Comparison of ENCODE assay signal across 27 cellular contexts in genomic region chr22:29112102-29112501, GRCh38. TPM values are rescaled to one million over a fixed set of nuclear protein-coding genes. Genes with fewer than 3 reads are reported as not detected.
DNase-seq lines count a peak whose midpoint lies in the region; ATAC-seq, FAIRE-seq and TF ChIP-seq lines count a peak whose summit lies in the region.
"Had no signal": no experiment of that assay in that cellular context is flagged by ENCODE, and none has a peak within 500 bp of the region (broad histone marks: within the 10 kb centered on the region; RNA-seq: fewer than 3 reads in every experiment).

No MANE protein-coding gene starts in this region.

- H3K9ac ChIP-seq in IMR-90 (ENCODE audit: low read depth, low read length), result no peak overlapping the region
- H3K9ac ChIP-seq in GM12878 (ENCODE audit: control insufficient read depth, insufficient read depth, low read length), result no peak overlapping the region
- H3K9ac ChIP-seq: BLaER1 had no signal

- no peaks in the 10 kb centered on the region for H3K9me3 ChIP-seq in IMR-90 (ENCODE audit: control insufficient read depth, insufficient read depth, low read length)
- H3K9me3 ChIP-seq in GM12878 (replicated peaks; ENCODE audit: control insufficient read depth, insufficient read depth, low read length), result no peaks in the 10 kb centered on the region
- H3K9me3 ChIP-seq in muscle layer of duodenum (ENCODE audit: control insufficient read depth in 1 of 2, low read length in 2 of 2), result no peaks in the 10 kb centered on the region
- H3K9me3 ChIP-seq: BLaER1, mucosa of descending colon, neutrophil, tibial artery had no signal

- no peak overlapping the region for H3K56ac ChIP-seq in IMR-90 (ENCODE audit: extremely low read depth, insufficient read depth, low read length)

- CTCF ChIA-PET in IMR-90 (lab: Yijun Ruan, JAX), result no interaction called here
- CTCF ChIA-PET in GM12878 (lab: Yijun Ruan, JAX), result interaction anchor here (1.0 to 4.9 kb wide), 5 partner anchors 12 to 133 kb away, joined by 3 to 14 read pairs (median 4); no protein-coding TSS in a partner anchor

- 0 out of 2 replicates have a peak, but pooled peaks cover 4% of the 10 kb centered on the region for H4K20me1 ChIP-seq in IMR-90 (ENCODE audit: insufficient read depth, low read length)
- no peaks in the 10 kb centered on the region for H4K20me1 ChIP-seq in GM12878 (ENCODE audit: control insufficient read depth, insufficient read depth)
- H4K20me1 ChIP-seq: BLaER1 had no signal

- peaks cover 19% of the 10 kb centered on the region for H3K9me1 ChIP-seq in IMR-90 (ENCODE audit: insufficient read depth, low read length)

- H2AK9ac ChIP-seq in IMR-90 (replicated peaks; ENCODE audit: low read depth, low read length, poor library complexity), result no peak overlapping the region

- POLR2A ChIA-PET in IMR-90 (lab: Charles Lee; ENCODE audit: unreplicated experiment), result no interaction called here
- POLR2A ChIA-PET in GM12878 (lab: Charles Lee), result interaction anchor here (0.6 to 1.0 kb wide), 2 partner anchors 17 to 33 kb away, joined by 3 read pairs; no protein-coding TSS in a partner anchor

- peak overlapping the region; percentile 28; the same call in 1 of the 2 replicates for H4K5ac ChIP-seq in IMR-90 (ENCODE audit: low read depth, low read length)

- no peaks in the 10 kb centered on the region for H3K79me2 ChIP-seq in GM12878 (ENCODE audit: control insufficient read depth, insufficient read depth, low read length)

- TF ChIP-seq POLR2A in IMR-90 (IDR thresholded peaks at IDR 0.05; ENCODE audit: low read depth, low read length), result no peak
- no peak for TF ChIP-seq POLR2A in GM12878 (IDR thresholded peaks at IDR 0.05; ENCODE audit: low read depth, low read length)

- DNase-seq in DMS 273 (lab: John Stamatoyannopoulos, UW; ENCODE audit: unreplicated experiment) (peak; percentile 9), DMS 273 treated with DMSO at 0.1 percent for 48 hours (lab: John Stamatoyannopoulos, UW) (no peak), IMR-90 (no peak), GM12878 (ENCODE audit: low read depth, low spot score) (no peak), Kasumi-1 (lab: John Stamatoyannopoulos, UW) (no peak), AG08396 (ENCODE audit: low spot score) (no peak), progenitor cell of endocrine pancreas (ENCODE audit: low spot score, unreplicated experiment) (no peak)
- DNase-seq: activated B cell treated with CpG ODN at 0.5 μM for 24 hours; brain microvascular endothelial cell; cortex of kidney; foreskin keratinocyte; GF-D8; GOT3; KG1; left colon; mucosa of descending colon; retina; Right ventricle myocardium superior; stimulated activated naive CD4-positive, alpha-beta T cell; T-helper 17 cell; tibial artery had no signal

- H3K9me3 Mint-ChIP-seq in progenitor cell of endocrine pancreas (ENCODE audit: low read depth), result peaks cover 5% of the 10 kb centered on the region
- H3K9me3 Mint-ChIP-seq: activated B cell treated with CpG ODN at 0.5 μM for 24 hours had no signal

- no peak overlapping the region for H2BK5ac ChIP-seq in IMR-90 (ENCODE audit: low read depth, low read length, poor library complexity, severe bottlenecking)

- SMC1A ChIA-PET in GM12878 (lab: Charles Lee; ENCODE audit: uncharacterized antibody, unreplicated experiment), result interaction anchor here (0.7 to 1.8 kb wide), 3 partner anchors 24 to 42 kb away, joined by 3 to 11 read pairs (median 3); no protein-coding TSS in a partner anchor

- no peak overlapping the region for H3K4me3 Mint-ChIP-seq in progenitor cell of endocrine pancreas (ENCODE audit: low read depth)
- H3K4me3 Mint-ChIP-seq: activated B cell treated with CpG ODN at 0.5 μM for 24 hours, T-helper 17 cell had no signal

- H3K23ac ChIP-seq in IMR-90 (ENCODE audit: low read depth, low read length), result no peak overlapping the region

- H3K36me3 ChIP-seq in IMR-90 (ENCODE audit: control insufficient read depth, insufficient read depth, low read length) (no peaks in the 10 kb centered on the region), GM12878 (ENCODE audit: control insufficient read depth in 2 of 2, insufficient read depth in 2 of 2, low read length in 1 of 2) (no peaks in the 10 kb centered on the region), muscle layer of duodenum (ENCODE audit: control insufficient read depth in 1 of 2, insufficient read depth in 2 of 2, low read length in 2 of 2) (no peaks in the 10 kb centered on the region)
- H3K36me3 ChIP-seq: BLaER1, brain microvascular endothelial cell, neutrophil, tibial artery had no signal

- TF ChIP-seq EP300 in GM12878 (IDR thresholded peaks at IDR 0.05; ENCODE audit: borderline replicate concordance in 1 of 2, control insufficient read depth in 1 of 2, low read depth in 2 of 2, low read length in 2 of 2), result no peak

- H3K36me3 Mint-ChIP-seq in progenitor cell of endocrine pancreas (ENCODE audit: insufficient read depth), result peaks cover 7% of the 10 kb centered on the region

- WGBS in IMR-90 (ENCODE audit: extremely low coverage in 2 of 2, insufficient read length in 1 of 2), 2 experiments, result 96% methylated on average over 2 of the region's 3 CpGs; no CpG with 5 or more reads in 1 of the 2 experiments
- 34% methylated on average over 3 of the region's 3 CpGs for whole genome bisulfite sequencing in GM12878 (ENCODE audit: insufficient coverage, insufficient replicate concordance, low lambda C conversion rate, missing lambda C conversion rate)

- H2BK120ac ChIP-seq in IMR-90 (ENCODE audit: low read depth, low read length), result no peak overlapping the region

- 0 out of 2 replicates have a peak overlapping the region, but pooled peaks have one; percentile 0 for H2AK5ac ChIP-seq in IMR-90 (ENCODE audit: low read depth, low read length)

- peaks cover 32% of the 10 kb centered on the region for H3K4me1 Mint-ChIP-seq in progenitor cell of endocrine pancreas (ENCODE audit: low read depth)
- H3K4me1 Mint-ChIP-seq: activated B cell treated with CpG ODN at 0.5 μM for 24 hours, T-helper 17 cell had no signal

- 0 out of 4 replicates have a peak, but pooled peaks cover 0 to 3% of the 10 kb centered on the region in 2 experiments for H3K79me1 ChIP-seq in IMR-90 (ENCODE audit: low read depth in 1 of 2, low read length in 2 of 2)

- no peak overlapping the region for H4K8ac ChIP-seq in IMR-90 (ENCODE audit: low read depth in 2 of 2, low read length in 2 of 2)

- H3K14ac ChIP-seq in IMR-90 (replicated peaks; ENCODE audit: low read depth, low read length), result no peak overlapping the region; the same call in 1 of the 2 replicates

- H3K27me3 ChIP-seq in IMR-90 (ENCODE audit: control insufficient read depth, insufficient read depth, low read length), result no peaks in the 10 kb centered on the region
- H3K27me3 ChIP-seq in GM12878 (replicated peaks in 1 of 2; ENCODE audit: control insufficient read depth in 2 of 2, insufficient read depth in 2 of 2, low read length in 1 of 2), result no peaks in the 10 kb centered on the region; a peak in 1 of 4 replicates
- H3K27me3 ChIP-seq in muscle layer of duodenum (ENCODE audit: low read depth, low read length), result no peaks in the 10 kb centered on the region
- H3K27me3 ChIP-seq: BLaER1, brain microvascular endothelial cell, foreskin keratinocyte, neutrophil, tibial artery had no signal

- no peak overlapping the region for H2BK15ac ChIP-seq in IMR-90 (ENCODE audit: low read depth, low read length)

- peak overlapping the region; percentile 3; the same call in 1 of the 2 replicates for H3K4ac ChIP-seq in IMR-90 (ENCODE audit: low read depth, low read length)

- TF ChIP-seq CTCF in IMR-90 (conservative IDR thresholded peaks at IDR 0.05; ENCODE audit: low read depth, low read length) (no peak), GM12878 (IDR thresholded peaks at IDR 0.05 in 2 of 3, conservative IDR thresholded peaks at IDR 0.05 in 1 of 3; ENCODE audit: control insufficient read depth in 2 of 3, extremely low read depth in 1 of 3, insufficient read depth in 1 of 3, low read depth in 3 of 3, low read length in 3 of 3) (peak in 2 of 3 experiments; percentile 6 to 7; a peak in 1 of 6 replicates), progenitor cell of endocrine pancreas (IDR thresholded peaks at IDR 0.05; ENCODE audit: unreplicated experiment) (no peak)

- H4K91ac ChIP-seq in IMR-90 (ENCODE audit: insufficient read depth, low read depth, low read length), result no peak overlapping the region

- no peak overlapping the region for H3K27ac Mint-ChIP-seq in progenitor cell of endocrine pancreas
- H3K27ac Mint-ChIP-seq: activated B cell treated with CpG ODN at 0.5 μM for 24 hours, T-helper 17 cell had no signal

- in situ Hi-C loops in IMR-90 (cut with MboI; ENCODE audit: low sequenced_read_pairs), result no loop called here
- in situ Hi-C loops in GM12878 (cut with MboI), result no loop called here

- dilution Hi-C loops in IMR-90 (cut with HindIII; ENCODE audit: low sequenced_read_pairs, unreplicated experiment), result no loop called here

- ATAC-seq in IMR-90 (ENCODE audit: low read depth), result no peak
- no peak; the same call in 2 of the 3 replicates for ATAC-seq in GM12878
- ATAC-seq: foreskin keratinocyte, left colon, mucosa of descending colon, T-helper 17 cell had no signal

- H3K27me3 Mint-ChIP-seq in progenitor cell of endocrine pancreas, result no peaks in the 10 kb centered on the region

- 0 out of 2 replicates have a peak overlapping the region, but pooled peaks have one; percentile 50 for H2BK20ac ChIP-seq in IMR-90 (ENCODE audit: low read depth, low read length)

- intact Hi-C loops in IMR-90 (cut with micrococcal nuclease), result no loop called here
- intact Hi-C loops in GM12878 (cut with micrococcal nuclease; ENCODE audit: unreplicated experiment), result no loop called here

- H3K27ac ChIP-seq in IMR-90 (ENCODE audit: insufficient read depth, low read length), result no peak overlapping the region
- no peak overlapping the region for H3K27ac ChIP-seq in GM12878 (ENCODE audit: control insufficient read depth, insufficient read depth)
- H3K27ac ChIP-seq in muscle layer of duodenum (ENCODE audit: low read length), result peak overlapping the region; percentile 1
- H3K27ac ChIP-seq: 22Rv1, BLaER1, brain microvascular endothelial cell, foreskin keratinocyte, neutrophil, tibial artery had no signal

- TF ChIP-seq RAD21 in IMR-90 (IDR thresholded peaks at IDR 0.05; ENCODE audit: low read length), result no peak
- TF ChIP-seq RAD21 in GM12878 (IDR thresholded peaks at IDR 0.05; ENCODE audit: insufficient read depth, low read depth, low read length), result peak; percentile 32; the same call in 1 of the 2 replicates

- H3K4me3 ChIP-seq in IMR-90 (ENCODE audit: insufficient read depth, low read depth, low read length) (no peak overlapping the region), GM12878 (no peak overlapping the region), muscle layer of duodenum (ENCODE audit: low read depth in 1 of 2, low read length in 2 of 2) (no peak overlapping the region)
- H3K4me3 ChIP-seq: BLaER1, mucosa of descending colon, tibial artery had no signal

- H2AFZ ChIP-seq in IMR-90 (replicated peaks; ENCODE audit: low read length, poor library complexity) (no peak overlapping the region), GM12878 (ENCODE audit: control insufficient read depth, low read depth, low read length) (no peak overlapping the region)

- no peak for FAIRE-seq in GM12878 (lab: Jason Lieb, UNC)
- FAIRE-seq: D721Med, endothelial cell of umbilical vein had no signal

- no peak overlapping the region; the same call in 1 of the 2 replicates for H3K18ac ChIP-seq in IMR-90 (ENCODE audit: low read depth, low read length)

- H3K4me2 ChIP-seq in IMR-90 (ENCODE audit: low read depth, low read length), result no peak overlapping the region
- H3K4me2 ChIP-seq in GM12878 (ENCODE audit: control insufficient read depth, insufficient read depth), result no peak overlapping the region
- H3K4me2 ChIP-seq: BLaER1 had no signal

- BruUV-seq in IMR-90 (replicated peaks; lab: Mats Ljungman, UMichigan) (no TSS peak), GM12878 (replicated peaks; lab: Mats Ljungman, UMichigan) (no TSS peak)

- H3K4me1 ChIP-seq in IMR-90 (ENCODE audit: control insufficient read depth, insufficient read depth, low read length) (peaks cover 27% of the 10 kb centered on the region), GM12878 (ENCODE audit: control insufficient read depth, insufficient read depth, low read length) (no peaks in the 10 kb centered on the region), muscle layer of duodenum (ENCODE audit: control insufficient read depth in 1 of 2, insufficient read depth in 2 of 2, low read length in 2 of 2) (peaks cover 0 to 4% of the 10 kb centered on the region in 2 donors)
- H3K4me1 ChIP-seq: BLaER1, tibial artery had no signal

- RAD21 ChIA-PET in GM12878 (lab: Charles Lee; ENCODE audit: unreplicated experiment), result interaction anchor here (0.8 to 1.2 kb wide), 2 partner anchors 42 to 134 kb away, joined by 6 to 7 read pairs; no protein-coding TSS in a partner anchor

RNA-seq across cellular contexts. Expression of gene KREMEN1, which starts 39.3 kb away (rescaled TPM):
- total RNA-seq in IMR-90 (2012; rRNA removed) (2.5 and 2.9 TPM in 2 replicates), GM12878 (2014; rRNA removed) (0.17 and 0.27 TPM in 2 replicates), GM12878 (2014; rRNA removed; fragmentation: Illumina TruSeq; extraction: Trizol) (0.13 and 0.14 TPM in 2 replicates), GM12878 (2021) (0.40 and 0.46 TPM in 2 replicates), progenitor cell of endocrine pancreas (10.5 and 11.5 TPM in 2 replicates)
- polyA plus RNA-seq in IMR-90 (2012; rRNA removed) (4.6 and 5.1 TPM in 2 replicates), GM12878 (2011; rRNA removed) (1.8 and 2.5 TPM in 2 replicates), GM12878 (2014; fragmentation: Illumina TruSeq; extraction: Trizol) (0.05 and 0.59 TPM in 2 replicates), GM12878 (2014; fragmentation: Nextera tagmentation; extraction: Ambion mirVana) (under 1 TPM; 0.10 to 0.11 TPM), GM12878 (2014; rRNA removed) (0.37 and 0.74 TPM in 2 replicates), GM12878 (2016; fragmentation: Nextera tagmentation; extraction: Ambion mirVana) (under 1 TPM in 1 of 2 experiments, not detected in 1; 0.20 TPM)
- 2.1 and 4.9 TPM in 2 replicates for polyA plus RNA-seq in IMR-90 (2012; cell fraction: cytosol; rRNA removed)
- polyA plus RNA-seq in IMR-90 (2012; cell fraction: nucleus; rRNA removed; ENCODE audit: low replicate concordance), result 2.4 and 2.8 TPM in 2 replicates
- total RNA-seq in GM12878 (2013; cell fraction: nucleolus; rRNA removed), result 1.3 TPM in 2 replicates
- 0.21 TPM for polyA plus RNA-seq in GM12878 (2011; ENCODE audit: low read depth)
- polyA plus RNA-seq in GM12878 (2011; cell fraction: cytosol; rRNA removed), result 3.0 and 3.5 TPM in 2 replicates
- 1.2 and 2.0 TPM in 2 replicates for polyA plus RNA-seq in GM12878 (2011; cell fraction: nucleus; rRNA removed)
- 0.27 and 0.47 TPM in 2 replicates for polyA plus RNA-seq in GM12878 (2012)
- polyA minus RNA-seq in GM12878 (2011; rRNA and poly(A)+ RNA removed), result 4.3 and 5.2 TPM in 2 replicates
- polyA minus RNA-seq in GM12878 (2011; cell fraction: cytosol; rRNA and poly(A)+ RNA removed), result 1.9 and 2.7 TPM in 2 replicates
- 1.2 and 2.2 TPM in 2 replicates for polyA minus RNA-seq in GM12878 (2011; cell fraction: nucleus; rRNA and poly(A)+ RNA removed)
- total RNA-seq: activated B cell treated with CpG ODN at 0.5 μM for 24 hours had no signal

RNA-seq across cellular contexts. Expression of gene C22orf31, which starts 50.5 kb away (rescaled TPM):
- not detected in 2 replicates for total RNA-seq in IMR-90 (2012; rRNA removed)
- polyA plus RNA-seq in IMR-90 (2012; rRNA removed), result not detected in 2 replicates
- polyA plus RNA-seq in IMR-90 (2012; cell fraction: cytosol; rRNA removed), result not detected in 2 replicates
- not detected in 2 replicates for polyA plus RNA-seq in IMR-90 (2012; cell fraction: nucleus; rRNA removed; ENCODE audit: low replicate concordance)
- total RNA-seq in GM12878 (2013; cell fraction: nucleolus; rRNA removed), result not detected in 2 replicates
- not detected in 2 replicates for total RNA-seq in GM12878 (2014; rRNA removed)
- not detected in 2 replicates for total RNA-seq in GM12878 (2014; rRNA removed; fragmentation: Illumina TruSeq; extraction: Trizol)
- not detected in 2 replicates for total RNA-seq in GM12878 (2021)
- polyA plus RNA-seq in GM12878 (2011; ENCODE audit: low read depth), result not detected
- polyA plus RNA-seq in GM12878 (2011; rRNA removed), result not detected in 2 replicates
- 0.06 TPM in 1 of 2 replicates, not detected in the other for polyA plus RNA-seq in GM12878 (2011; cell fraction: cytosol; rRNA removed)
- not detected in 2 replicates for polyA plus RNA-seq in GM12878 (2011; cell fraction: nucleus; rRNA removed)
- not detected in 2 replicates for polyA plus RNA-seq in GM12878 (2012)
- not detected in 2 replicates for polyA plus RNA-seq in GM12878 (2014; fragmentation: Illumina TruSeq; extraction: Trizol)
- not detected for polyA plus RNA-seq in GM12878 (2014; fragmentation: Nextera tagmentation; extraction: Ambion mirVana)
- polyA plus RNA-seq in GM12878 (2014; rRNA removed), result not detected in 2 replicates
- polyA plus RNA-seq in GM12878 (2016; fragmentation: Nextera tagmentation; extraction: Ambion mirVana), result not detected
- polyA minus RNA-seq in GM12878 (2011; rRNA and poly(A)+ RNA removed), result not detected in 2 replicates
- polyA minus RNA-seq in GM12878 (2011; cell fraction: cytosol; rRNA and poly(A)+ RNA removed), result not detected in 2 replicates
- polyA minus RNA-seq in GM12878 (2011; cell fraction: nucleus; rRNA and poly(A)+ RNA removed), result not detected in 2 replicates
- total RNA-seq in progenitor cell of endocrine pancreas, result not detected in 2 replicates
- total RNA-seq: activated B cell treated with CpG ODN at 0.5 μM for 24 hours, endothelial cell of umbilical vein, foreskin keratinocyte, left colon, Right ventricle myocardium superior, T-helper 17 cell had no signal
- polyA plus RNA-seq: endothelial cell of umbilical vein, foreskin keratinocyte had no signal

Comparison
In these comparisons a context has a peak if more than half of its experiments do, and no peak if none do; other contexts are left out.
1. CTCF ChIP-seq: peak in GM12878 (2 of 3); none in IMR-90 (single experiment) and progenitor cell of endocrine pancreas (single experiment).